9 cellular contexts compared by ENCODE assay signal in genomic region chr6:39791311-39791710, GRCh38. TPM values are rescaled to one million over a fixed set of nuclear protein-coding genes. Genes with fewer than 3 reads are reported as not detected.
DNase-seq lines count a peak whose midpoint lies in the region; ATAC-seq, FAIRE-seq and TF ChIP-seq lines count a peak whose summit lies in the region.
"Had no signal": no experiment of that assay in that cellular context is flagged by ENCODE, and none has a peak within 500 bp of the region (broad histone marks: within the 10 kb centered on the region; RNA-seq: fewer than 3 reads in every experiment).

No MANE protein-coding gene starts in this region.

- no peak overlapping the region for H2BK120ac ChIP-seq in mesenchymal stem cell (ENCODE audit: low read depth, low read length)

- H3K4me2 ChIP-seq in mesenchymal stem cell (ENCODE audit: low read length, poor library complexity, severe bottlenecking): no peak overlapping the region

- H3K9ac ChIP-seq in mesenchymal stem cell (ENCODE audit: low read length): peak overlapping the region; percentile 87

- TF ChIP-seq CTCF in AG09319 (IDR thresholded peaks at IDR 0.05; ENCODE audit: low read depth, low read length): peak; percentile 25
- peak; percentile 38 for TF ChIP-seq CTCF in choroid plexus epithelial cell (conservative IDR thresholded peaks at IDR 0.05; ENCODE audit: low read depth, low read length)

- no peak for FAIRE-seq in H54 (lab: Jason Lieb, UNC)

- H4K91ac ChIP-seq in mesenchymal stem cell (ENCODE audit: low read length): no peak overlapping the region

- no peak overlapping the region for H3K4ac ChIP-seq in mesenchymal stem cell (ENCODE audit: low read depth in 1 of 2, low read length in 2 of 2)

- TF ChIP-seq POLR2A in H54 (IDR thresholded peaks at IDR 0.05; ENCODE audit: low read depth, low read length): no peak

- H3K27me3 ChIP-seq in H7 (ENCODE audit: control insufficient read depth, insufficient read depth, low read length) (peaks cover 20% of the 10 kb centered on the region), mesenchymal stem cell (ENCODE audit: control insufficient read depth in 1 of 2, insufficient read depth in 1 of 2, low read length in 2 of 2) (no peaks in the 10 kb centered on the region)

- ATAC-seq in HG02884 (IDR thresholded peaks at IDR 0.05; ENCODE audit: unreplicated experiment): no peak
- no peak for ATAC-seq in HG03521 (IDR thresholded peaks at IDR 0.05; ENCODE audit: unreplicated experiment)

- H2BK15ac ChIP-seq in mesenchymal stem cell (ENCODE audit: low read depth, poor library complexity, severe bottlenecking): no peak overlapping the region

- H3K27ac ChIP-seq in mesenchymal stem cell (ENCODE audit: low read length, poor library complexity, severe bottlenecking): peak overlapping the region; percentile 30

- no peak overlapping the region for H2BK5ac ChIP-seq in mesenchymal stem cell (ENCODE audit: low read depth, low read length, poor library complexity, severe bottlenecking)

- H2AK5ac ChIP-seq in mesenchymal stem cell (ENCODE audit: low read length, severe bottlenecking): no peak overlapping the region

- no peak overlapping the region for H2BK12ac ChIP-seq in mesenchymal stem cell (ENCODE audit: low read length in 2 of 2)

- WGBS in mesenchymal stem cell: 40% methylated on average over 1 of the region's 1 CpG

- no peaks in the 10 kb centered on the region for H3K9me3 ChIP-seq in mesenchymal stem cell (ENCODE audit: control insufficient read depth, low read length)

- peaks cover 13% of the 10 kb centered on the region for H3K79me1 ChIP-seq in mesenchymal stem cell (replicated peaks; ENCODE audit: low read length, poor library complexity, severe bottlenecking)

- no peak overlapping the region for H3K23ac ChIP-seq in mesenchymal stem cell (ENCODE audit: low read length in 2 of 2)

- H3K4me3 ChIP-seq in H7 (ENCODE audit: insufficient read depth, low read depth, low read length) (no peak overlapping the region), choroid plexus epithelial cell (ENCODE audit: low read depth, low read length) (no peak overlapping the region), mesenchymal stem cell (ENCODE audit: insufficient read depth in 1 of 2, low read depth in 1 of 2, low read length in 2 of 2) (no peak overlapping the region)

- DNase-seq in AG09319 (ENCODE audit: extremely low read depth, low read depth) (no peak), H7 (peak; percentile 57), choroid plexus epithelial cell (ENCODE audit: low read depth) (no peak), mesenchymal stem cell (peak; percentile 59), H54 (ENCODE audit: insufficient read length, low spot score) (no peak)
- DNase-seq in activated effector memory CD4-positive, alpha-beta T cell treated with Interleukin-2 at 50 U/mL for 16 hours: no peak
- DNase-seq: activated CD8-positive, alpha-beta memory T cell treated with anti-CD3 and anti-CD28 coated beads, Interleukin-2, amount 50 U/mL, for 4 hours had no signal

- no peak overlapping the region for H3K18ac ChIP-seq in mesenchymal stem cell (ENCODE audit: low read depth in 1 of 2, low read length in 2 of 2)

- H3K36me3 ChIP-seq in H7 (replicated peaks; ENCODE audit: control insufficient read depth, insufficient read depth, low read length) (no peaks in the 10 kb centered on the region), mesenchymal stem cell (ENCODE audit: control insufficient read depth in 1 of 2, insufficient read depth in 2 of 2, low read depth in 1 of 2, low read length in 2 of 2) (no peaks in the 10 kb centered on the region)

- H3K14ac ChIP-seq in mesenchymal stem cell (ENCODE audit: low read length in 2 of 2): no peak overlapping the region

- H4K8ac ChIP-seq in mesenchymal stem cell (ENCODE audit: low read length): no peak overlapping the region

- peaks cover 14% of the 10 kb centered on the region for H3K4me1 ChIP-seq in mesenchymal stem cell (ENCODE audit: control insufficient read depth, insufficient read depth, low read depth, low read length)

- no peak overlapping the region for H2AFZ ChIP-seq in mesenchymal stem cell (ENCODE audit: low read depth, low read length)

RNA-seq across cellular contexts. Expression of gene DAAM2, which starts 0.9 kb away (rescaled TPM):
- 0.97 and 1.0 TPM in 2 replicates for total RNA-seq in H7 (2014; rRNA removed; shearing (Covaris generic))
- polyA plus RNA-seq in mesenchymal stem cell (2013, experiment 1 of 2): 36.4 TPM
- 35.2 TPM for polyA plus RNA-seq in mesenchymal stem cell (2013, experiment 2 of 2)

Comparison
In these comparisons a context has a peak if more than half of its experiments do, and no peak if none do; other contexts are left out.
1. DNase-seq: peak in H7 (single experiment) and mesenchymal stem cell (single experiment); none in AG09319 (single experiment), choroid plexus epithelial cell (single experiment), H54 (single experiment) and activated effector memory CD4-positive, alpha-beta T cell treated with Interleukin-2 at 50 U/mL for 16 hours (single experiment).